ENCODE assay signal across 35 cellular contexts in the genomic region with DNA sequence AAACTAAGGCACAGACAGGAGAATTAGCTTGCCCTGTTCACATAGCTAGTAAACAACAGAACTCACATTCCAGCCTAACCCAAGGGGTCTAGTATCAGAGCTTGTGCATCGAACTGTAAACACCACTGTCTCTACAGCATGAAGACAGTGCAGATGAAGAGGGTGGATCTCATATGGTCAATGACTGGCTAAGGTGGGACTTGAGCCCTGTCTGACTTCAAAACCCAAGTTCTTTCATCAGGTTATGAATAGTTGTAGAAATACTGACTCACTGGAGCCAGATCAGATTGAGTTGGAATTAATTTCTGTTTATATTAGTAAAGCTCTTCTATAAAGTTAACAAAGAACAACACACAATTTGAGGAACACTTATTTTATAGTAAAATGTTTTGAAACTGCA.
"Had no signal": no experiment of that assay in that cellular context is flagged by ENCODE, and none has a peak within 500 bp of the region (broad histone marks: within the 10 kb centered on the region; RNA-seq: fewer than 3 reads in every experiment).

No MANE protein-coding gene starts in this region.

- FAIRE-seq: bronchial epithelial cell, colon had no signal

- H3K27ac Mint-ChIP-seq: activated B cell treated with CpG ODN at 0.5 μM for 24 hours; activated CD4-positive, alpha-beta memory T cell treated with anti-CD3 and anti-CD28 coated beads for 36 hours; activated CD4-positive, alpha-beta T cell treated with anti-CD3 and anti-CD28 coated beads, Interleukin-2, amount 10 ng/mL, durations not matched to agents 24 days and 14 days; activated CD8-positive, alpha-beta memory T cell treated with anti-CD3 and anti-CD28 coated beads, Interleukin-2, amount 10 ng/mL, durations not matched to agents 7 days and 5 days; activated CD8-positive, alpha-beta T cell treated with anti-CD3 and anti-CD28 coated beads, Interleukin-2, amount 10 ng/mL, durations not matched to agents 7 days and 5 days; activated naive CD4-positive, alpha-beta T cell treated with anti-CD3 and anti-CD28 coated beads for 36 hours; activated naive CD4-positive, alpha-beta T cell treated with anti-CD3 and anti-CD28 coated beads, Interleukin-2, amount 50 U/mL, for 24 hours; activated naive CD8-positive, alpha-beta T cell treated with anti-CD3 and anti-CD28 coated beads for 36 hours; activated naive CD8-positive, alpha-beta T cell treated with anti-CD3 and anti-CD28 coated beads, Interleukin-2, amount 50 U/mL, for 24 hours; activated T-helper 1 cell treated with anti-CD3 and anti-CD28 coated beads, Interleukin-12 subunit alpha, Interleukin-12 subunit beta, Interleukin-2, Interleukin-4 antibody, amounts not matched to agents 30 ng/mL and 10 ng/mL and 1 ng/mL, durations not matched to agents 14 hours and 24 hours and 36 hours; activated T-helper 2 cell treated with anti-CD3 and anti-CD28 coated beads, Interferon-gamma antibody, Interleukin-2, Interleukin-4, amounts not matched to agents 10 μg/mL and 5 μg/mL and 100 μg/mL, durations not matched to agents 14 hours and 24 hours and 36 hours; effector memory CD8-positive, alpha-beta T cell; T-helper 17 cell; T-helper 2 cell treated with Interferon-gamma antibody and Interleukin-4, amounts not matched to agents 5 μg/mL and 100 μg/mL, for 36 hours had no signal

- H3K4me1 ChIP-seq: adrenal gland, ascending aorta, gastroesophageal sphincter, heart right ventricle had no signal

- H3K4me1 Mint-ChIP-seq: activated B cell treated with CpG ODN at 0.5 μM for 24 hours; activated CD4-positive, alpha-beta T cell treated with anti-CD3 and anti-CD28 coated beads, Interleukin-2, amount 10 ng/mL, durations not matched to agents 24 days and 14 days; activated CD8-positive, alpha-beta memory T cell treated with anti-CD3 and anti-CD28 coated beads, Interleukin-2, amount 10 ng/mL, durations not matched to agents 7 days and 5 days; activated naive CD4-positive, alpha-beta T cell treated with anti-CD3 and anti-CD28 coated beads, Interleukin-2, amount 50 U/mL, for 24 hours; activated naive CD8-positive, alpha-beta T cell treated with anti-CD3 and anti-CD28 coated beads, Interleukin-2, amount 50 U/mL, for 24 hours; central memory CD8-positive, alpha-beta T cell; T-helper 17 cell had no signal

- H3K4me3 Mint-ChIP-seq: activated B cell treated with CpG ODN at 0.5 μM for 24 hours; activated CD4-positive, alpha-beta memory T cell treated with anti-CD3 and anti-CD28 coated beads for 36 hours; activated CD4-positive, alpha-beta T cell treated with anti-CD3 and anti-CD28 coated beads, Interleukin-2, amount 10 ng/mL, durations not matched to agents 24 days and 14 days; activated CD8-positive, alpha-beta memory T cell treated with anti-CD3 and anti-CD28 coated beads, Interleukin-2, amount 10 ng/mL, durations not matched to agents 7 days and 5 days; activated CD8-positive, alpha-beta T cell treated with anti-CD3 and anti-CD28 coated beads, Interleukin-2, amount 10 ng/mL, durations not matched to agents 7 days and 5 days; activated naive CD4-positive, alpha-beta T cell treated with anti-CD3 and anti-CD28 coated beads for 36 hours; activated naive CD4-positive, alpha-beta T cell treated with anti-CD3 and anti-CD28 coated beads, Interleukin-2, amount 50 U/mL, for 24 hours; activated naive CD8-positive, alpha-beta T cell treated with anti-CD3 and anti-CD28 coated beads for 36 hours; activated naive CD8-positive, alpha-beta T cell treated with anti-CD3 and anti-CD28 coated beads, Interleukin-2, amount 50 U/mL, for 24 hours; activated T-helper 1 cell treated with anti-CD3 and anti-CD28 coated beads, Interleukin-12 subunit alpha, Interleukin-12 subunit beta, Interleukin-2, Interleukin-4 antibody, amounts not matched to agents 30 ng/mL and 10 ng/mL and 1 ng/mL, durations not matched to agents 14 hours and 24 hours and 36 hours; central memory CD8-positive, alpha-beta T cell; effector memory CD8-positive, alpha-beta T cell; T-helper 17 cell; T-helper 2 cell treated with Interferon-gamma antibody and Interleukin-4, amounts not matched to agents 5 μg/mL and 100 μg/mL, for 36 hours had no signal

- H3K27me3 Mint-ChIP-seq: activated CD4-positive, alpha-beta memory T cell treated with anti-CD3 and anti-CD28 coated beads for 36 hours; activated CD4-positive, alpha-beta T cell treated with anti-CD3 and anti-CD28 coated beads, Interleukin-2, amount 10 ng/mL, durations not matched to agents 24 days and 14 days; activated CD8-positive, alpha-beta memory T cell treated with anti-CD3 and anti-CD28 coated beads, Interleukin-2, amount 10 ng/mL, durations not matched to agents 7 days and 5 days; activated naive CD4-positive, alpha-beta T cell treated with anti-CD3 and anti-CD28 coated beads, Interleukin-2, amount 50 U/mL, for 24 hours; activated naive CD8-positive, alpha-beta T cell treated with anti-CD3 and anti-CD28 coated beads for 36 hours; T-helper 17 cell had no signal

- H3K36me3 ChIP-seq: adrenal gland, ascending aorta, brain microvascular endothelial cell, esophagus muscularis mucosa, gastroesophageal sphincter, heart right ventricle, WERI-Rb-1 had no signal

- H3K27me3 ChIP-seq: adrenal gland, ascending aorta, brain microvascular endothelial cell, esophagus muscularis mucosa, gastroesophageal sphincter, heart right ventricle had no signal

- H3K27ac ChIP-seq: adrenal gland, ascending aorta, brain microvascular endothelial cell, esophagus muscularis mucosa, gastroesophageal sphincter, heart right ventricle, WERI-Rb-1 had no signal

- H3K9me3 Mint-ChIP-seq: activated B cell treated with CpG ODN at 0.5 μM for 24 hours; activated CD4-positive, alpha-beta memory T cell treated with anti-CD3 and anti-CD28 coated beads for 36 hours; activated CD4-positive, alpha-beta T cell treated with anti-CD3 and anti-CD28 coated beads, Interleukin-2, amount 10 ng/mL, durations not matched to agents 24 days and 14 days; activated naive CD4-positive, alpha-beta T cell treated with anti-CD3 and anti-CD28 coated beads for 36 hours; activated naive CD4-positive, alpha-beta T cell treated with anti-CD3 and anti-CD28 coated beads, Interleukin-2, amount 50 U/mL, for 24 hours; activated naive CD8-positive, alpha-beta T cell treated with anti-CD3 and anti-CD28 coated beads for 36 hours; activated naive CD8-positive, alpha-beta T cell treated with anti-CD3 and anti-CD28 coated beads, Interleukin-2, amount 50 U/mL, for 24 hours; activated T-helper 1 cell treated with anti-CD3 and anti-CD28 coated beads, Interleukin-12 subunit alpha, Interleukin-12 subunit beta, Interleukin-2, Interleukin-4 antibody, amounts not matched to agents 30 ng/mL and 10 ng/mL and 1 ng/mL, durations not matched to agents 14 hours and 24 hours and 36 hours; activated T-helper 2 cell treated with anti-CD3 and anti-CD28 coated beads, Interferon-gamma antibody, Interleukin-2, Interleukin-4, amounts not matched to agents 10 μg/mL and 5 μg/mL and 100 μg/mL, durations not matched to agents 14 hours and 24 hours and 36 hours; central memory CD8-positive, alpha-beta T cell; effector memory CD8-positive, alpha-beta T cell; T-helper 2 cell treated with Interferon-gamma antibody and Interleukin-4, amounts not matched to agents 5 μg/mL and 100 μg/mL, for 36 hours had no signal

- H3K9me3 ChIP-seq: adrenal gland, ascending aorta, esophagus muscularis mucosa, gastroesophageal sphincter, heart right ventricle had no signal

- H3K36me3 Mint-ChIP-seq: activated CD4-positive, alpha-beta memory T cell treated with anti-CD3 and anti-CD28 coated beads for 36 hours; activated CD8-positive, alpha-beta memory T cell treated with anti-CD3 and anti-CD28 coated beads, Interleukin-2, amount 10 ng/mL, durations not matched to agents 7 days and 5 days; activated naive CD4-positive, alpha-beta T cell treated with anti-CD3 and anti-CD28 coated beads, Interleukin-2, amount 50 U/mL, for 24 hours; activated naive CD8-positive, alpha-beta T cell treated with anti-CD3 and anti-CD28 coated beads for 36 hours had no signal

- H3K4me3 ChIP-seq: adrenal gland, ascending aorta, esophagus muscularis mucosa, gastroesophageal sphincter, heart right ventricle had no signal

- DNase-seq: activated B cell treated with CpG ODN at 0.5 μM for 24 hours; activated CD4-positive, alpha-beta memory T cell treated with anti-CD3 and anti-CD28 coated beads for 36 hours; activated CD4-positive, alpha-beta T cell treated with anti-CD3 and anti-CD28 coated beads, Interleukin-2, amount 10 ng/mL, durations not matched to agents 24 days and 14 days; activated CD8-positive, alpha-beta memory T cell treated with anti-CD3 and anti-CD28 coated beads, Interleukin-2, amount 10 ng/mL, durations not matched to agents 7 days and 5 days; activated CD8-positive, alpha-beta memory T cell treated with anti-CD3 and anti-CD28 coated beads, Interleukin-2, amount 50 U/mL, for 4 hours; activated CD8-positive, alpha-beta T cell treated with anti-CD3 and anti-CD28 coated beads, Interleukin-2, amount 10 ng/mL, durations not matched to agents 7 days and 5 days; activated effector memory CD4-positive, alpha-beta T cell treated with anti-CD3 and anti-CD28 coated beads, Interleukin-2, amount 50 U/mL, for 16 hours; activated naive CD4-positive, alpha-beta T cell treated with anti-CD3 and anti-CD28 coated beads for 36 hours; activated naive CD8-positive, alpha-beta T cell treated with anti-CD3 and anti-CD28 coated beads for 36 hours; activated naive CD8-positive, alpha-beta T cell treated with anti-CD3 and anti-CD28 coated beads, Interleukin-2, amount 50 U/mL, for 24 hours; activated T-cell treated with anti-CD3 and anti-CD28 coated beads, Interleukin-2, amount 50 U/mL, for 1 hour; activated T-cell treated with anti-CD3 and anti-CD28 coated beads, Interleukin-2, amount 50 U/mL, for 48 hours; adrenal gland; brain microvascular endothelial cell; cortex of kidney; dermis blood vessel endothelial cell; effector CD4-positive, alpha-beta T cell; effector memory CD8-positive, alpha-beta T cell; erythroblast; foreskin melanocyte; heart right ventricle; T-helper 1 cell; T-helper 17 cell; T1000; WERI-Rb-1 had no signal
